In genomic region chr13:112241288-112241687, GRCh38 we compare ENCODE assay signal across 23 cellular contexts.
A peak's percentile ranks its signal among the peaks of the same experiment; 100 is the strongest.
DNase-seq lines count a peak whose midpoint lies in the region; ATAC-seq and TF ChIP-seq lines count a peak whose summit lies in the region.
"Had no signal": no experiment of that assay in that cellular context is flagged by ENCODE, and none has a peak within 500 bp of the region (broad histone marks: within the 10 kb centered on the region; RNA-seq: fewer than 3 reads in every experiment).

No MANE protein-coding gene starts in this region.

- ATAC-seq in upper lobe of right lung, result no peak
- ATAC-seq: HepG2; right lobe of liver; stimulated activated naive CD8-positive, alpha-beta T cell treated with anti-CD3 and anti-CD28 coated beads, Interleukin-15, Interleukin-2, amounts not matched to agents 100 U/mL and 50 U/mL, for 24 hours; WTC11 had no signal

- H3K27ac ChIP-seq in upper lobe of right lung, result no peak overlapping the region
- H3K27ac ChIP-seq: 22Rv1, right lobe of liver had no signal

- DNase-seq in DMS153 (lab: John Stamatoyannopoulos, UW) (peak; percentile 1), DMS153 treated with DMSO at 0.1 percent for 48 hours (lab: John Stamatoyannopoulos, UW; ENCODE audit: unreplicated experiment) (no peak), NCI-H2227 treated with DMSO at 0.1 percent for 48 hours (lab: John Stamatoyannopoulos, UW) (peak; percentile 37), islet precursor cell (peak; percentile 37), upper lobe of right lung (peak; percentile 26), NCI-H2107 (lab: John Stamatoyannopoulos, UW) (no peak), SKM-1 treated with dmso at 0.1 percent for 144 hours (lab: John Stamatoyannopoulos, UW; ENCODE audit: unreplicated experiment) (no peak)
- DNase-seq in stimulated activated CD4-positive, alpha-beta T cell treated with anti-CD3 and anti-CD28 coated beads, Interleukin-4, amount 100 ng/mL, for 4 hours, result no peak
- DNase-seq: AML-193; anterior cingulate cortex; CD4-positive, alpha-beta memory T cell; DMS53; H7; NCI-H1105; NCI-H2171 treated with DMSO at 0.1 percent for 48 hours; right lobe of liver; SHP77; stimulated activated naive CD8-positive, alpha-beta T cell treated with anti-CD3 and anti-CD28 coated beads, Interleukin-15, Interleukin-2, amounts not matched to agents 100 U/mL and 50 U/mL, for 24 hours; SW 1271; T1000 had no signal

- TF ChIP-seq CTCF in upper lobe of right lung (IDR thresholded peaks at IDR 0.05), result no peak

- no peak overlapping the region for H3K4me3 ChIP-seq in upper lobe of right lung
- H3K4me3 ChIP-seq: right lobe of liver had no signal

- no peaks in the 10 kb centered on the region for H3K36me3 ChIP-seq in upper lobe of right lung
- H3K36me3 ChIP-seq: right lobe of liver had no signal

- intact Hi-C loops in upper lobe of right lung (cut with DNase I), result no loop called here

- no peaks in the 10 kb centered on the region for H3K4me1 ChIP-seq in upper lobe of right lung

- H3K9me3 ChIP-seq in upper lobe of right lung, result no peaks in the 10 kb centered on the region
- H3K9me3 ChIP-seq: right lobe of liver had no signal

- no peaks in the 10 kb centered on the region for H3K27me3 ChIP-seq in upper lobe of right lung
- H3K27me3 ChIP-seq: right lobe of liver had no signal

Comparison
In these comparisons a context has a peak if more than half of its experiments do, and no peak if none do; other contexts are left out.
1. DNase-seq: peak in DMS153 (single experiment), NCI-H2227 treated with DMSO at 0.1 percent for 48 hours (single experiment), islet precursor cell (single experiment) and upper lobe of right lung (single experiment); none in DMS153 treated with DMSO at 0.1 percent for 48 hours (single experiment), stimulated activated CD4-positive, alpha-beta T cell treated with anti-CD3 and anti-CD28 coated beads, Interleukin-4, amount 100 ng/mL, for 4 hours (0 of 2), NCI-H2107 (single experiment) and SKM-1 treated with dmso at 0.1 percent for 144 hours (single experiment).